8 cellular contexts compared by ENCODE assay signal in genomic region chr3:195905970-195906864, GRCh38. TPM values are rescaled to one million over a fixed set of nuclear protein-coding genes. Genes with fewer than 3 reads are reported as not detected.
DNase-seq lines count a peak whose midpoint lies in the region; ATAC-seq and TF ChIP-seq lines count a peak whose summit lies in the region.

No MANE protein-coding gene starts in this region.

- peak overlapping the region in 3 of 4 donors; percentile 83 to 87 (median 87) for H3K27ac ChIP-seq in tibial nerve

- no peak for DNase-seq in activated CD8-positive, alpha-beta memory T cell treated with anti-CD3 and anti-CD28 coated beads, Interleukin-2, amount 10 ng/mL, durations not matched to agents 7 days and 5 days
- no peak for DNase-seq in activated CD8-positive, alpha-beta memory T cell treated with anti-CD3 and anti-CD28 coated beads for 24 hours
- DNase-seq in SW480 (ENCODE audit: low spot score) (peak; percentile 74), fibroblast of peridontal ligament (ENCODE audit: extremely low read depth) (peak; percentile 74), tibial nerve (ENCODE audit: low spot score in 2 of 2) (no peak)
- DNase-seq in activated CD4-positive, CD25-positive, alpha-beta regulatory T cell (lab: John Stamatoyannopoulos, UW) = no peak

- H3K9me3 ChIP-seq in tibial nerve = no peaks in the 10 kb centered on the region

- TF ChIP-seq CTCF in tibial nerve (IDR thresholded peaks at IDR 0.05) = no peak

- WGBS in tibial nerve, 2 donors = 69 to 75% methylated on average over 17 of the region's 17 CpGs

- H3K4me3 Mint-ChIP-seq in activated CD8-positive, alpha-beta memory T cell treated with anti-CD3 and anti-CD28 coated beads, Interleukin-2, amount 10 ng/mL, durations not matched to agents 7 days and 5 days = peak overlapping the region; percentile 96

- H3K27me3 Mint-ChIP-seq in activated CD8-positive, alpha-beta memory T cell treated with anti-CD3 and anti-CD28 coated beads, Interleukin-2, amount 10 ng/mL, durations not matched to agents 7 days and 5 days = no peaks in the 10 kb centered on the region

- no peak for TF ChIP-seq EP300 in tibial nerve (IDR thresholded peaks at IDR 0.05)

- H3K4me1 ChIP-seq in tibial nerve = peaks cover 0 to 58% (median 31%) of the 10 kb centered on the region in 4 donors

- H3K4me3 ChIP-seq in tibial nerve = peak overlapping the region in 3 of 4 donors; percentile 31 to 97 (median 71)

- CTCF ChIA-PET in activated CD8-positive, alpha-beta memory T cell treated with anti-CD3 and anti-CD28 coated beads, Interleukin-2, amount 10 ng/mL, durations not matched to agents 7 days and 5 days (lab: Charles Lee) = interaction anchor here (1.0 to 6.0 kb wide), 7 partner anchors 9 to 56 kb away, joined by 3 to 131 read pairs (median 8); no protein-coding TSS in a partner anchor

- H3K36me3 Mint-ChIP-seq in activated CD8-positive, alpha-beta memory T cell treated with anti-CD3 and anti-CD28 coated beads, Interleukin-2, amount 10 ng/mL, durations not matched to agents 7 days and 5 days = peaks cover 28% of the 10 kb centered on the region

- H3K4me1 Mint-ChIP-seq in activated CD8-positive, alpha-beta memory T cell treated with anti-CD3 and anti-CD28 coated beads, Interleukin-2, amount 10 ng/mL, durations not matched to agents 7 days and 5 days = peaks cover 60% of the 10 kb centered on the region

- TF ChIP-seq POLR2A in tibial nerve (IDR thresholded peaks at IDR 0.05) = no peak

- no peak for ATAC-seq in activated CD8-positive, alpha-beta memory T cell treated with anti-CD3 and anti-CD28 coated beads, Interleukin-2, amount 10 ng/mL, durations not matched to agents 7 days and 5 days
- ATAC-seq in HG03469 (IDR thresholded peaks at IDR 0.05; ENCODE audit: unreplicated experiment) (no peak), GM18498 (IDR thresholded peaks at IDR 0.05; ENCODE audit: unreplicated experiment) (no peak)

- no peaks in the 10 kb centered on the region for H3K9me3 Mint-ChIP-seq in activated CD8-positive, alpha-beta memory T cell treated with anti-CD3 and anti-CD28 coated beads, Interleukin-2, amount 10 ng/mL, durations not matched to agents 7 days and 5 days (ENCODE audit: low read depth)

- H3K36me3 ChIP-seq in tibial nerve = no peaks in the 10 kb centered on the region

- no peaks in the 10 kb centered on the region for H3K27me3 ChIP-seq in tibial nerve

- peak overlapping the region; percentile 100 for H3K27ac Mint-ChIP-seq in activated CD8-positive, alpha-beta memory T cell treated with anti-CD3 and anti-CD28 coated beads, Interleukin-2, amount 10 ng/mL, durations not matched to agents 7 days and 5 days

RNA-seq across cellular contexts. Expression of gene TNK2, which starts 2.1 kb away (rescaled TPM):
- total RNA-seq in activated CD8-positive, alpha-beta memory T cell treated with anti-CD3 and anti-CD28 coated beads, Interleukin-2, amount 10 ng/mL, durations not matched to agents 7 days and 5 days = 100 to 1,000 TPM; 150 to 177 TPM
- 10 to 100 TPM; 22.2 to 81.9 (median 34.0) TPM for total RNA-seq in tibial nerve

Comparison
In these comparisons a context has a peak if more than half of its experiments do, and no peak if none do; other contexts are left out.
1. DNase-seq: peak in SW480 (single experiment) and fibroblast of peridontal ligament (single experiment); none in activated CD8-positive, alpha-beta memory T cell treated with anti-CD3 and anti-CD28 coated beads, Interleukin-2, amount 10 ng/mL, durations not matched to agents 7 days and 5 days (single experiment), activated CD8-positive, alpha-beta memory T cell treated with anti-CD3 and anti-CD28 coated beads for 24 hours (single experiment), tibial nerve (0 of 2) and activated CD4-positive, CD25-positive, alpha-beta regulatory T cell (0 of 4).